Comparison of ENCODE assay signal across 4 cellular contexts in the genomic region with DNA sequence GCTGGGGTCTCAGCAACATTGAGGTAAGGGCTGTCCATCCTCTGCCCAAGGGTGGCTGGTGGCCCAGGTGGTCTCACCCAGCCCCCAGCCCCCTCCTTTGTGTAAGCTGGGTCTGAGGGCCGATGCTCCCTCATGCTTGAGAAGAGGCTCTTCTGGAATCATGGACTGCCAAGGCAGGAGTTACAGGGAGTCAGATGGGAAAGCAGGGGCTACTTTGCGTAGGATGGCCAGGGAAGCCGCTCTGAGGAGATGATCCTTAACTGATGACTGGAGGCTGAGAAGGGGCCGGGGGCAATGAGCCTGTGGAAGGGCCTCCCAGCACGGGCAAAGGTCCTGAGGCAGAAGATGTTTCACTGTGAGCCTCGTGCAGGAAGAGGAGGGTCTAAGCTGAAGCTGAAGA. TPM values are rescaled to one million over a fixed set of nuclear protein-coding genes. Genes with fewer than 3 reads are reported as not detected.
"Had no signal": no experiment of that assay in that cellular context is flagged by ENCODE, and none has a peak within 500 bp of the region (broad histone marks: within the 10 kb centered on the region; RNA-seq: fewer than 3 reads in every experiment).

No MANE protein-coding gene starts in this region.

- ATAC-seq: GM12878 had no signal

- DNase-seq: GDM1, GF-D8 had no signal

- H3K4me3 ChIP-seq: GM12878 had no signal

RNA-seq across cellular contexts. Expression of a gene that starts 23.7 kb away (rescaled TPM):
- total RNA-seq: G401, GM12878 had no signal
